Comparison of ENCODE assay signal across 9 cellular contexts in genomic region chr17:3636154-3636907, GRCh38. TPM values are rescaled to one million over a fixed set of nuclear protein-coding genes. Genes with fewer than 3 reads are reported as not detected.
A peak's percentile ranks its signal among the peaks of the same experiment; 100 is the strongest.
DNase-seq lines count a peak whose midpoint lies in the region; ATAC-seq, FAIRE-seq and TF ChIP-seq lines count a peak whose summit lies in the region.
"Had no signal": no experiment of that assay in that cellular context is flagged by ENCODE, and none has a peak within 500 bp of the region (broad histone marks: within the 10 kb centered on the region; RNA-seq: fewer than 3 reads in every experiment).

Gene CTNS, plus strand, starts transcription at chr17:3636760. Its CDS starts 3,447 bp downstream, at chr17:3640207.
A gene with protein sequence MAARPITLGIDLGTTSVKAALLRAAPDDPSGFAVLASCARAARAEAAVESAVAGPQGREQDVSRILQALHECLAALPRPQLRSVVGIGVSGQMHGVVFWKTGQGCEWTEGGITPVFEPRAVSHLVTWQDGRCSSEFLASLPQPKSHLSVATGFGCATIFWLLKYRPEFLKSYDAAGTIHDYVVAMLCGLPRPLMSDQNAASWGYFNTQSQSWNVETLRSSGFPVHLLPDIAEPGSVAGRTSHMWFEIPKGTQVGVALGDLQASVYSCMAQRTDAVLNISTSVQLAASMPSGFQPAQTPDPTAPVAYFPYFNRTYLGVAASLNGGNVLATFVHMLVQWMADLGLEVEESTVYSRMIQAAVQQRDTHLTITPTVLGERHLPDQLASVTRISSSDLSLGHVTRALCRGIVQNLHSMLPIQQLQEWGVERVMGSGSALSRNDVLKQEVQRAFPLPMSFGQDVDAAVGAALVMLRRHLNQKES (minus strand): TSS chr17:3636250. CDS start chr17:3636219, 31 bp downstream.

- no peak for TF ChIP-seq CTCF in kidney (IDR thresholded peaks at IDR 0.05; ENCODE audit: borderline replicate concordance, extremely low read depth, insufficient read depth)

- peak within 1 kb of the TSS; percentile 83 to 87 for H3K4me3 ChIP-seq in kidney (ENCODE audit: low read length in 2 of 2)

- peak; percentile 99 for DNase-seq in AG20443 (ENCODE audit: low spot score)
- peak; percentile 75 for DNase-seq in NCI-H510A (lab: John Stamatoyannopoulos, UW)
- DNase-seq in activated CD4-positive, alpha-beta T cell treated with anti-CD3 and anti-CD28 coated beads for 1 hour, result peak; percentile 90
- DNase-seq in cerebellum (ENCODE audit: low spot score), result peak; percentile 100
- peak; percentile 99 for DNase-seq in kidney
- DNase-seq in stimulated activated CD4-positive, alpha-beta T cell treated with anti-CD3 and anti-CD28 coated beads, Interleukin-15, amount 100 ng/mL, for 24 hours, result peak; percentile 97

- TF ChIP-seq POLR2A in GM19099 (IDR thresholded peaks at IDR 0.05; ENCODE audit: extremely low read depth, insufficient read length, low read depth), result peak; percentile 83

- H3K9ac ChIP-seq in kidney (ENCODE audit: low read length in 2 of 2), result peak within 1 kb of the TSS; percentile 84 to 85

- ATAC-seq in HG03432 (IDR thresholded peaks at IDR 0.05; ENCODE audit: unreplicated experiment), result peak; percentile 94

- H3K36me3 ChIP-seq in kidney (ENCODE audit: control insufficient read depth in 1 of 2, insufficient read depth in 2 of 2, low read length in 2 of 2), result peaks cover 4% of the 10 kb centered on the region in 2 donors

- no peak for FAIRE-seq in kidney (lab: Jason Lieb, UNC)
- FAIRE-seq: islet of Langerhans had no signal

- intact Hi-C loops in kidney (cut with DNase I), result no loop called here

- peak within 1 kb of the TSS; percentile 98 to 99 for H3K27ac ChIP-seq in kidney (ENCODE audit: low read depth in 2 of 2, low read length in 2 of 2)

- no peaks in the 10 kb centered on the region for H3K9me3 ChIP-seq in kidney (ENCODE audit: control insufficient read depth in 1 of 2, low read length in 2 of 2)

- H3K4me1 ChIP-seq in kidney (ENCODE audit: control insufficient read depth in 1 of 2, insufficient read depth in 1 of 2, low read depth in 1 of 2, low read length in 2 of 2), result peaks cover 3 to 18% of the 10 kb centered on the region in 2 donors

RNA-seq across cellular contexts. Expression of gene CTNS, which starts in this region (rescaled TPM):
- total RNA-seq in cerebellum (8.0 TPM), kidney (15.7 TPM)
- polyA plus RNA-seq in kidney (ENCODE audit: insufficient read depth, low read depth, low replicate concordance), result 11.9 TPM

RNA-seq across cellular contexts. Expression of the second gene that starts in this region (rescaled TPM):
- total RNA-seq in cerebellum (15.8 TPM), kidney (17.5 TPM)
- polyA plus RNA-seq in kidney (ENCODE audit: insufficient read depth, low read depth, low replicate concordance), result 9.2 TPM

Comparison
In these comparisons a context has a peak if more than half of its experiments do, and no peak if none do; other contexts are left out.
1. Peak in every context shown above with its lines: DNase-seq, ATAC-seq, H3K4me3 ChIP-seq and H3K27ac ChIP-seq.